ENCODE assay signal across 1 cellular context in the genomic region with DNA sequence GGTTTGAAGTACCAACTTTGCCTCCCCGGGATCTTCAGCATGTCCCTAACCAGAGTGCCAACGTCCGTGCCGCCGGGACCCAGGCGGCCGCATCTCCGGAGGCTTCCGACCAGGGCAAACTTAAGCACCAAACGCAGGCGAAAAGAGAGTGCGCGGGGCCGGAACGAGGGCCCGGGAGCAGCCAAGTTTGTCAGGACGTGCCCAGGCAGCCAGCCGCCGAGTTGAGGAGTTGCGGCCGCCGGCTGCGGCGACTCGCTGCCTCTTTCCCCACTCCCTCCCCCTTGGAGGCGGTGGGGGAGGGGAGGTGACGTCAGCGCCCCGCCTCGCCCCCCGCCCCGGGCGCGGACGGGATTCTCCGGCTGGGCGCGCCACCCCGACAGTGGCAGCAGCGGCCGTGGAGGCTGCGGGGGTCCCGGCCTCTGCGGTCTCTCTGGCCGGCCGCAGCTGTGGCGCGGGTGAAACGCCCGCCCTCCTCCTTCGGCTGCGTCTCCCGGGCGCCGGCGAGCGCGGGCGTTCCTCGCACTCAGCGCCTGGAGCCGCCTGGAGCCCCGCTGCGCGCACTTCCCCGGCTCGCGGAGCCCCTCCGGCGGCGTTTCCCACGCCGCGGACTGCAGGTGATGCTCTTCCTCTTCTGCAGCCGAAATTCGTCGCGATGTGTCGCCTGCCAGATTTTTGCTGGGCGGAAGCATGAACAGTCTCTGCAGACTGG.
TF ChIP-seq lines count a peak whose summit lies in the region.

No MANE protein-coding gene starts in this region.

TF ChIP-seq in H1, 55 proteins besides CTCF, POLR2A, EP300 and RAD21 (continued from another document):
- TF ChIP-seq EZH2 (IDR thresholded peaks at IDR 0.05; ENCODE audit: low read depth, low read length, severe bottlenecking) = no peak
- TF ChIP-seq, protein P1, sequence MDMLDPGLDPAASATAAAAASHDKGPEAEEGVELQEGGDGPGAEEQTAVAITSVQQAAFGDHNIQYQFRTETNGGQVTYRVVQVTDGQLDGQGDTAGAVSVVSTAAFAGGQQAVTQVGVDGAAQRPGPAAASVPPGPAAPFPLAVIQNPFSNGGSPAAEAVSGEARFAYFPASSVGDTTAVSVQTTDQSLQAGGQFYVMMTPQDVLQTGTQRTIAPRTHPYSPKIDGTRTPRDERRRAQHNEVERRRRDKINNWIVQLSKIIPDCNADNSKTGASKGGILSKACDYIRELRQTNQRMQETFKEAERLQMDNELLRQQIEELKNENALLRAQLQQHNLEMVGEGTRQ (IDR thresholded peaks at IDR 0.05; ENCODE audit: low read length) = no peak
- no peak for TF ChIP-seq SIRT6 (IDR thresholded peaks at IDR 0.05; ENCODE audit: low read length)
- TF ChIP-seq SUZ12 (IDR thresholded peaks at IDR 0.05; ENCODE audit: low read length) = 0 out of 2 replicates have a peak, but pooled peaks have one; percentile 36
- TF ChIP-seq NRF1 (IDR thresholded peaks at IDR 0.05; ENCODE audit: low read depth, low read length) = no peak
- no peak for TF ChIP-seq CBX8 (IDR thresholded peaks at IDR 0.05; ENCODE audit: borderline replicate concordance, low read depth, low read length)
- TF ChIP-seq BRCA1 (IDR thresholded peaks at IDR 0.05; ENCODE audit: low read depth, low read length) = no peak
- TF ChIP-seq CHD2 (IDR thresholded peaks at IDR 0.05; ENCODE audit: low read length) = peak; percentile 70
- TF ChIP-seq KDM4A (IDR thresholded peaks at IDR 0.05; ENCODE audit: low read depth, low read length, severe bottlenecking) = peak; percentile 93
- TF ChIP-seq CREB1 (IDR thresholded peaks at IDR 0.05) = peak; percentile 96
- TF ChIP-seq SIX5 (IDR thresholded peaks at IDR 0.05; ENCODE audit: low read depth, low read length) = no peak
- TF ChIP-seq, protein P2, sequence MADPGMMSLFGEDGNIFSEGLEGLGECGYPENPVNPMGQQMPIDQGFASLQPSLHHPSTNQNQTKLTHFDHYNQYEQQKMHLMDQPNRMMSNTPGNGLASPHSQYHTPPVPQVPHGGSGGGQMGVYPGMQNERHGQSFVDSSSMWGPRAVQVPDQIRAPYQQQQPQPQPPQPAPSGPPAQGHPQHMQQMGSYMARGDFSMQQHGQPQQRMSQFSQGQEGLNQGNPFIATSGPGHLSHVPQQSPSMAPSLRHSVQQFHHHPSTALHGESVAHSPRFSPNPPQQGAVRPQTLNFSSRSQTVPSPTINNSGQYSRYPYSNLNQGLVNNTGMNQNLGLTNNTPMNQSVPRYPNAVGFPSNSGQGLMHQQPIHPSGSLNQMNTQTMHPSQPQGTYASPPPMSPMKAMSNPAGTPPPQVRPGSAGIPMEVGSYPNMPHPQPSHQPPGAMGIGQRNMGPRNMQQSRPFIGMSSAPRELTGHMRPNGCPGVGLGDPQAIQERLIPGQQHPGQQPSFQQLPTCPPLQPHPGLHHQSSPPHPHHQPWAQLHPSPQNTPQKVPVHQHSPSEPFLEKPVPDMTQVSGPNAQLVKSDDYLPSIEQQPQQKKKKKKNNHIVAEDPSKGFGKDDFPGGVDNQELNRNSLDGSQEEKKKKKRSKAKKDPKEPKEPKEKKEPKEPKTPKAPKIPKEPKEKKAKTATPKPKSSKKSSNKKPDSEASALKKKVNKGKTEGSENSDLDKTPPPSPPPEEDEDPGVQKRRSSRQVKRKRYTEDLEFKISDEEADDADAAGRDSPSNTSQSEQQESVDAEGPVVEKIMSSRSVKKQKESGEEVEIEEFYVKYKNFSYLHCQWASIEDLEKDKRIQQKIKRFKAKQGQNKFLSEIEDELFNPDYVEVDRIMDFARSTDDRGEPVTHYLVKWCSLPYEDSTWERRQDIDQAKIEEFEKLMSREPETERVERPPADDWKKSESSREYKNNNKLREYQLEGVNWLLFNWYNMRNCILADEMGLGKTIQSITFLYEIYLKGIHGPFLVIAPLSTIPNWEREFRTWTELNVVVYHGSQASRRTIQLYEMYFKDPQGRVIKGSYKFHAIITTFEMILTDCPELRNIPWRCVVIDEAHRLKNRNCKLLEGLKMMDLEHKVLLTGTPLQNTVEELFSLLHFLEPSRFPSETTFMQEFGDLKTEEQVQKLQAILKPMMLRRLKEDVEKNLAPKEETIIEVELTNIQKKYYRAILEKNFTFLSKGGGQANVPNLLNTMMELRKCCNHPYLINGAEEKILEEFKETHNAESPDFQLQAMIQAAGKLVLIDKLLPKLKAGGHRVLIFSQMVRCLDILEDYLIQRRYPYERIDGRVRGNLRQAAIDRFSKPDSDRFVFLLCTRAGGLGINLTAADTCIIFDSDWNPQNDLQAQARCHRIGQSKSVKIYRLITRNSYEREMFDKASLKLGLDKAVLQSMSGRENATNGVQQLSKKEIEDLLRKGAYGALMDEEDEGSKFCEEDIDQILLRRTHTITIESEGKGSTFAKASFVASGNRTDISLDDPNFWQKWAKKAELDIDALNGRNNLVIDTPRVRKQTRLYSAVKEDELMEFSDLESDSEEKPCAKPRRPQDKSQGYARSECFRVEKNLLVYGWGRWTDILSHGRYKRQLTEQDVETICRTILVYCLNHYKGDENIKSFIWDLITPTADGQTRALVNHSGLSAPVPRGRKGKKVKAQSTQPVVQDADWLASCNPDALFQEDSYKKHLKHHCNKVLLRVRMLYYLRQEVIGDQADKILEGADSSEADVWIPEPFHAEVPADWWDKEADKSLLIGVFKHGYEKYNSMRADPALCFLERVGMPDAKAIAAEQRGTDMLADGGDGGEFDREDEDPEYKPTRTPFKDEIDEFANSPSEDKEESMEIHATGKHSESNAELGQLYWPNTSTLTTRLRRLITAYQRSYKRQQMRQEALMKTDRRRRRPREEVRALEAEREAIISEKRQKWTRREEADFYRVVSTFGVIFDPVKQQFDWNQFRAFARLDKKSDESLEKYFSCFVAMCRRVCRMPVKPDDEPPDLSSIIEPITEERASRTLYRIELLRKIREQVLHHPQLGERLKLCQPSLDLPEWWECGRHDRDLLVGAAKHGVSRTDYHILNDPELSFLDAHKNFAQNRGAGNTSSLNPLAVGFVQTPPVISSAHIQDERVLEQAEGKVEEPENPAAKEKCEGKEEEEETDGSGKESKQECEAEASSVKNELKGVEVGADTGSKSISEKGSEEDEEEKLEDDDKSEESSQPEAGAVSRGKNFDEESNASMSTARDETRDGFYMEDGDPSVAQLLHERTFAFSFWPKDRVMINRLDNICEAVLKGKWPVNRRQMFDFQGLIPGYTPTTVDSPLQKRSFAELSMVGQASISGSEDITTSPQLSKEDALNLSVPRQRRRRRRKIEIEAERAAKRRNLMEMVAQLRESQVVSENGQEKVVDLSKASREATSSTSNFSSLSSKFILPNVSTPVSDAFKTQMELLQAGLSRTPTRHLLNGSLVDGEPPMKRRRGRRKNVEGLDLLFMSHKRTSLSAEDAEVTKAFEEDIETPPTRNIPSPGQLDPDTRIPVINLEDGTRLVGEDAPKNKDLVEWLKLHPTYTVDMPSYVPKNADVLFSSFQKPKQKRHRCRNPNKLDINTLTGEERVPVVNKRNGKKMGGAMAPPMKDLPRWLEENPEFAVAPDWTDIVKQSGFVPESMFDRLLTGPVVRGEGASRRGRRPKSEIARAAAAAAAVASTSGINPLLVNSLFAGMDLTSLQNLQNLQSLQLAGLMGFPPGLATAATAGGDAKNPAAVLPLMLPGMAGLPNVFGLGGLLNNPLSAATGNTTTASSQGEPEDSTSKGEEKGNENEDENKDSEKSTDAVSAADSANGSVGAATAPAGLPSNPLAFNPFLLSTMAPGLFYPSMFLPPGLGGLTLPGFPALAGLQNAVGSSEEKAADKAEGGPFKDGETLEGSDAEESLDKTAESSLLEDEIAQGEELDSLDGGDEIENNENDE (IDR thresholded peaks at IDR 0.05; ENCODE audit: insufficient replicate concordance, low read length) = no peak
- TF ChIP-seq RXRA (IDR thresholded peaks at IDR 0.05; ENCODE audit: insufficient read depth, low read depth, low read length) = no peak
- TF ChIP-seq HDAC2 (IDR thresholded peaks at IDR 0.05; ENCODE audit: borderline replicate concordance in 1 of 2, low read depth in 2 of 2, low read length in 2 of 2) = peak in 1 of 2 experiments; percentile 23; a peak in 1 of 4 replicates
- TF ChIP-seq CHD1 (IDR thresholded peaks at IDR 0.05; ENCODE audit: low read depth, low read length) = no peak
- TF ChIP-seq EGR1 (IDR thresholded peaks at IDR 0.05; ENCODE audit: borderline replicate concordance, low read depth, low read length) = peak; percentile 96
- peak; percentile 59; the same call in 1 of the 2 replicates for TF ChIP-seq SP1 (IDR thresholded peaks at IDR 0.05; ENCODE audit: low read depth, low read length)
- peak; percentile 63; the same call in 1 of the 2 replicates for TF ChIP-seq TBP (IDR thresholded peaks at IDR 0.05; ENCODE audit: low read depth, low read length)
- peak; percentile 41; the same call in 1 of the 2 replicates for TF ChIP-seq PHF8 (conservative IDR thresholded peaks at IDR 0.05; ENCODE audit: low read depth, low read length)
- no peak for TF ChIP-seq SP2 (IDR thresholded peaks at IDR 0.05; ENCODE audit: low read length)
- TF ChIP-seq, protein P3, sequence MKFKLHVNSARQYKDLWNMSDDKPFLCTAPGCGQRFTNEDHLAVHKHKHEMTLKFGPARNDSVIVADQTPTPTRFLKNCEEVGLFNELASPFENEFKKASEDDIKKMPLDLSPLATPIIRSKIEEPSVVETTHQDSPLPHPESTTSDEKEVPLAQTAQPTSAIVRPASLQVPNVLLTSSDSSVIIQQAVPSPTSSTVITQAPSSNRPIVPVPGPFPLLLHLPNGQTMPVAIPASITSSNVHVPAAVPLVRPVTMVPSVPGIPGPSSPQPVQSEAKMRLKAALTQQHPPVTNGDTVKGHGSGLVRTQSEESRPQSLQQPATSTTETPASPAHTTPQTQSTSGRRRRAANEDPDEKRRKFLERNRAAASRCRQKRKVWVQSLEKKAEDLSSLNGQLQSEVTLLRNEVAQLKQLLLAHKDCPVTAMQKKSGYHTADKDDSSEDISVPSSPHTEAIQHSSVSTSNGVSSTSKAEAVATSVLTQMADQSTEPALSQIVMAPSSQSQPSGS (IDR thresholded peaks at IDR 0.05; ENCODE audit: low read length) = peak; percentile 96
- 0 out of 2 replicates have a peak, but pooled peaks have one; percentile 59 for TF ChIP-seq TCF12 (IDR thresholded peaks at IDR 0.05; ENCODE audit: low read depth, low read length)
- TF ChIP-seq SP4 (IDR thresholded peaks at IDR 0.05; ENCODE audit: low read length) = no peak
- TF ChIP-seq KDM1A (IDR thresholded peaks at IDR 0.05; ENCODE audit: borderline replicate concordance, low read length) = peak; percentile 32; the same call in 1 of the 2 replicates
- no peak for TF ChIP-seq BCL11A (IDR thresholded peaks at IDR 0.05; ENCODE audit: low read depth in 2 of 2, low read length in 2 of 2)
- peak; percentile 99 for TF ChIP-seq CTBP2 (IDR thresholded peaks at IDR 0.05; ENCODE audit: borderline replicate concordance, insufficient read depth, insufficient read length, low read length)
- peak; percentile 21 for TF ChIP-seq RNF2 (IDR thresholded peaks at IDR 0.05; ENCODE audit: borderline replicate concordance, low read depth, low read length, missing control alignments, poor library complexity, severe bottlenecking)
- TF ChIP-seq GABPA (IDR thresholded peaks at IDR 0.05; ENCODE audit: borderline replicate concordance, insufficient read depth, low read length) = no peak
- TF ChIP-seq GTF2F1 (IDR thresholded peaks at IDR 0.05; ENCODE audit: borderline replicate concordance, low read depth, low read length) = no peak
- TF ChIP-seq, protein P4, sequence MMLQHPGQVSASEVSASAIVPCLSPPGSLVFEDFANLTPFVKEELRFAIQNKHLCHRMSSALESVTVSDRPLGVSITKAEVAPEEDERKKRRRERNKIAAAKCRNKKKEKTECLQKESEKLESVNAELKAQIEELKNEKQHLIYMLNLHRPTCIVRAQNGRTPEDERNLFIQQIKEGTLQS (IDR thresholded peaks at IDR 0.05; ENCODE audit: insufficient read depth, low read depth, low read length) = no peak
- TF ChIP-seq MAFK (IDR thresholded peaks at IDR 0.05; ENCODE audit: low read depth, low read length) = no peak
- TF ChIP-seq HDAC6 (IDR thresholded peaks at IDR 0.05; ENCODE audit: low read depth, low read length) = no peak
- TF ChIP-seq TAF7 (optimal IDR thresholded peaks at IDR 0.05; ENCODE audit: borderline replicate concordance, low read depth, low read length) = peak; percentile 71
- peak; percentile 74; the same call in 1 of the 2 replicates for TF ChIP-seq JUN (IDR thresholded peaks at IDR 0.05; ENCODE audit: low read depth, low read length)
- TF ChIP-seq SRF (IDR thresholded peaks at IDR 0.05; ENCODE audit: low read depth, low read length) = no peak
- TF ChIP-seq ZNF274 (IDR thresholded peaks at IDR 0.05; ENCODE audit: borderline replicate concordance, extremely low read depth, low read length) = no peak
- peak; percentile 53; the same call in 1 of the 2 replicates for TF ChIP-seq TAF1 (IDR thresholded peaks at IDR 0.05; ENCODE audit: low read depth, low read length)
- TF ChIP-seq CBX5 (IDR thresholded peaks at IDR 0.05; ENCODE audit: low read depth, low read length) = no peak
- TF ChIP-seq, protein P5, sequence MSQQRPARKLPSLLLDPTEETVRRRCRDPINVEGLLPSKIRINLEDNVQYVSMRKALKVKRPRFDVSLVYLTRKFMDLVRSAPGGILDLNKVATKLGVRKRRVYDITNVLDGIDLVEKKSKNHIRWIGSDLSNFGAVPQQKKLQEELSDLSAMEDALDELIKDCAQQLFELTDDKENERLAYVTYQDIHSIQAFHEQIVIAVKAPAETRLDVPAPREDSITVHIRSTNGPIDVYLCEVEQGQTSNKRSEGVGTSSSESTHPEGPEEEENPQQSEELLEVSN (IDR thresholded peaks at IDR 0.05) = no peak
- TF ChIP-seq BACH1 (IDR thresholded peaks at IDR 0.05; ENCODE audit: low read length) = no peak
- TF ChIP-seq POU5F1 (IDR thresholded peaks at IDR 0.05; ENCODE audit: low read depth, low read length) = no peak
- TF ChIP-seq SAP30 (IDR thresholded peaks at IDR 0.05; ENCODE audit: insufficient read depth, insufficient replicate concordance, low read length) = no peak
- TF ChIP-seq FOSL1 (IDR thresholded peaks at IDR 0.05; ENCODE audit: insufficient read depth, low read depth, low read length) = no peak
- TF ChIP-seq KDM5A (IDR thresholded peaks at IDR 0.05; ENCODE audit: low read length) = no peak
- TF ChIP-seq POLR2AphosphoS5 (IDR thresholded peaks at IDR 0.05; ENCODE audit: low read depth, low read length) = peak; percentile 46; the same call in 1 of the 2 replicates
- TF ChIP-seq, protein P6, sequence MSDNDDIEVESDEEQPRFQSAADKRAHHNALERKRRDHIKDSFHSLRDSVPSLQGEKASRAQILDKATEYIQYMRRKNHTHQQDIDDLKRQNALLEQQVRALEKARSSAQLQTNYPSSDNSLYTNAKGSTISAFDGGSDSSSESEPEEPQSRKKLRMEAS (IDR thresholded peaks at IDR 0.05) = peak; percentile 72
- no peak for TF ChIP-seq RFX5 (IDR thresholded peaks at IDR 0.05; ENCODE audit: borderline replicate concordance, low read depth, low read length)
- peak; percentile 76 to 86; a peak in 3 of 4 replicates for TF ChIP-seq SIN3A (conservative IDR thresholded peaks at IDR 0.05 in 1 of 2, IDR thresholded peaks at IDR 0.05 in 1 of 2; ENCODE audit: low read depth in 1 of 2, low read length in 2 of 2)
- TF ChIP-seq YY1 (IDR thresholded peaks at IDR 0.05; ENCODE audit: low read depth, low read length) = peak; percentile 85; the same call in 1 of the 2 replicates
